In the genomic region with DNA sequence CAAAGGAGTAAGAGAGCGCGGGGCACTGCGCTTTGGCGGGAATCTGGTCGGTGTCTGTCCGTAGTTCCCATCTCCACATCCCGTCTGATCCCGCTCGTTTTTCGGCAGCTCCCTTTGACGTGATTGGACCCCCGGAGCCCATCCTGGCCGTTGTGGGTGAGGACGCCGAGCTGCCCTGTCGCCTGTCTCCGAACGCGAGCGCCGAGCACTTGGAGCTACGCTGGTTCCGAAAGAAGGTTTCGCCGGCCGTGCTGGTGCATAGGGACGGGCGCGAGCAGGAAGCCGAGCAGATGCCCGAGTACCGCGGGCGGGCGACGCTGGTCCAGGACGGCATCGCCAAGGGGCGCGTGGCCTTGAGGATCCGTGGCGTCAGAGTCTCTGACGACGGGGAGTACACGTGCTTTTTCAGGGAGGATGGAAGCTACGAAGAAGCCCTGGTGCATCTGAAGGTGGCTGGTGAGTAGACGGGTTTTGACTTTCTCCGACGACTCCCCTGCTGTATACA, we compare ENCODE assay signal across 8 cellular contexts. TPM values are rescaled to one million over a fixed set of nuclear protein-coding genes. Genes with fewer than 3 reads are reported as not detected.
DNase-seq lines count a peak whose midpoint lies in the region; FAIRE-seq and TF ChIP-seq lines count a peak whose summit lies in the region.

No MANE protein-coding gene starts in this region.

- H3K9me3 Mint-ChIP-seq in mesothelial cell of epicardium = no peaks in the 10 kb centered on the region

- TF ChIP-seq EP300 in stomach (IDR thresholded peaks at IDR 0.05) = no peak

- peaks cover 9% of the 10 kb centered on the region for H3K4me1 Mint-ChIP-seq in mesothelial cell of epicardium

- 6 to 18% (median 7%) methylated on average over 16 to 49 of the region's 49 CpGs for whole genome bisulfite sequencing in stomach, 5 donors

- H3K36me3 ChIP-seq in duodenal mucosa (ENCODE audit: control insufficient read depth in 1 of 2, insufficient read depth in 2 of 2, low read length in 2 of 2) (no peaks in the 10 kb centered on the region), stomach (no peaks in the 10 kb centered on the region)

- H3K4me3 ChIP-seq in duodenal mucosa (ENCODE audit: low read depth in 1 of 2, low read length in 2 of 2) = peak overlapping the region; percentile 65 to 70
- peak overlapping the region; percentile 33 to 44 (median 36) for H3K4me3 ChIP-seq in stomach

- H3K4me1 ChIP-seq in duodenal mucosa (ENCODE audit: control insufficient read depth in 1 of 2, insufficient read depth in 2 of 2, low read length in 2 of 2) (peaks cover 11 to 13% of the 10 kb centered on the region in 2 donors), stomach (peaks cover 13 to 15% (median 14%) of the 10 kb centered on the region in 4 donors)

- intact Hi-C loops in stomach (cut with DNase I; ENCODE audit: low total_unique reads) = no loop called here

- H3K4me3 Mint-ChIP-seq in mesothelial cell of epicardium = peak overlapping the region; percentile 65

- H3K27me3 ChIP-seq in duodenal mucosa (ENCODE audit: control insufficient read depth in 1 of 2, insufficient read depth in 2 of 2, low read length in 2 of 2) (peaks cover 7 to 14% of the 10 kb centered on the region in 2 donors), stomach (peaks cover 0 to 58% (median 25%) of the 10 kb centered on the region in 3 donors)

- no peaks in the 10 kb centered on the region for H3K9me3 ChIP-seq in duodenal mucosa (ENCODE audit: control insufficient read depth in 1 of 2, low read length in 2 of 2)
- no peaks in the 10 kb centered on the region for H3K9me3 ChIP-seq in stomach

- DNase-seq in GM19239 (ENCODE audit: insufficient read length, low spot score) (peak; percentile 13), mesothelial cell of epicardium (ENCODE audit: low spot score in 2 of 2, unreplicated experiment in 2 of 2) (peak in 1 of 2 experiments; percentile 38), stomach (peak; percentile 32), AML-193 (lab: John Stamatoyannopoulos, UW) (no peak), NCI-H1417 treated with DMSO at 0.1 percent for 48 hours (lab: John Stamatoyannopoulos, UW) (no peak), GOT3 (lab: John Stamatoyannopoulos, UW) (no peak)
- peak; percentile 45 for DNase-seq in activated CD4-positive, CD25-positive, alpha-beta regulatory T cell treated with anti-CD3 and anti-CD28 coated beads, Interleukin-2, amount 50 U/mL, for 72 hours

- H3K27ac ChIP-seq in duodenal mucosa (ENCODE audit: low read depth, low read length) (no peak overlapping the region), stomach (no peak overlapping the region)

- peak; percentile 73 for FAIRE-seq in GM19239 (lab: Jason Lieb, UNC)

- no peak for TF ChIP-seq POLR2A in stomach (IDR thresholded peaks at IDR 0.05)

- peaks cover 71% of the 10 kb centered on the region for H3K27me3 Mint-ChIP-seq in mesothelial cell of epicardium (ENCODE audit: low read depth)

- no peaks in the 10 kb centered on the region for H3K36me3 Mint-ChIP-seq in mesothelial cell of epicardium

- TF ChIP-seq CTCF in mesothelial cell of epicardium (IDR thresholded peaks at IDR 0.05; ENCODE audit: unreplicated experiment) = no peak
- TF ChIP-seq CTCF in stomach (IDR thresholded peaks at IDR 0.05) = no peak

- H3K27ac Mint-ChIP-seq in mesothelial cell of epicardium = no peak overlapping the region

- H3K9ac ChIP-seq in duodenal mucosa (ENCODE audit: low read depth in 1 of 2, low read length in 2 of 2) = peak overlapping the region; percentile 33 to 60

RNA-seq across cellular contexts. Expression of a gene that starts 1.4 kb away (rescaled TPM):
- total RNA-seq in mesothelial cell of epicardium (0.09 to 0.11 TPM in 2 of 3 replicates, not detected in the other), stomach (not detected)
- not detected for polyA plus RNA-seq in stomach

RNA-seq across cellular contexts. Expression of a gene that starts 36.6 kb away (rescaled TPM):
- total RNA-seq in mesothelial cell of epicardium (49.4 to 60.5 TPM (median 54.1 TPM) in 3 replicates), stomach (10 to 100 TPM; 11.3 to 96.0 (median 66.1) TPM)
- polyA plus RNA-seq in stomach = 10 to 100 TPM; 22.4 to 46.3 (median 29.2) TPM

RNA-seq across cellular contexts. Expression of a gene that starts 43.8 kb away (rescaled TPM):
- 27.2 to 30.5 TPM (median 29.2 TPM) in 3 replicates for total RNA-seq in mesothelial cell of epicardium
- 10 to 100 TPM in 3 of 5 donors, 1 to 10 TPM in 2; 2.9 to 16.9 (median 14.6) TPM for total RNA-seq in stomach
- polyA plus RNA-seq in stomach = 10 to 100 TPM in 1 of 3 donors, 1 to 10 TPM in 2; 7.0 to 14.2 (median 7.2) TPM

Comparison
In these comparisons a context has a peak if more than half of its experiments do, and no peak if none do; other contexts are left out.
1. DNase-seq: peak in GM19239 (single experiment), activated CD4-positive, CD25-positive, alpha-beta regulatory T cell treated with anti-CD3 and anti-CD28 coated beads, Interleukin-2, amount 50 U/mL, for 72 hours (single experiment) and stomach (single experiment); none in AML-193 (0 of 2), NCI-H1417 treated with DMSO at 0.1 percent for 48 hours (single experiment) and GOT3 (single experiment).